Comparison of ENCODE assay signal across 1 cellular context in genomic region chr20:31764641-31765305, GRCh38.
TF ChIP-seq lines count a peak whose summit lies in the region.

No MANE protein-coding gene starts in this region.

TF ChIP-seq in IMR-90, 13 proteins besides CTCF, POLR2A, EP300 and RAD21 (continued from another document):
- TF ChIP-seq USF2 (IDR thresholded peaks at IDR 0.05; ENCODE audit: low read depth, low read length), result no peak
- TF ChIP-seq CEBPB (IDR thresholded peaks at IDR 0.05; ENCODE audit: low read depth, low read length), result no peak
- TF ChIP-seq SMC3 (IDR thresholded peaks at IDR 0.05; ENCODE audit: low read depth, low read length), result no peak
